2 cellular contexts compared by ENCODE assay signal in the genomic region with DNA sequence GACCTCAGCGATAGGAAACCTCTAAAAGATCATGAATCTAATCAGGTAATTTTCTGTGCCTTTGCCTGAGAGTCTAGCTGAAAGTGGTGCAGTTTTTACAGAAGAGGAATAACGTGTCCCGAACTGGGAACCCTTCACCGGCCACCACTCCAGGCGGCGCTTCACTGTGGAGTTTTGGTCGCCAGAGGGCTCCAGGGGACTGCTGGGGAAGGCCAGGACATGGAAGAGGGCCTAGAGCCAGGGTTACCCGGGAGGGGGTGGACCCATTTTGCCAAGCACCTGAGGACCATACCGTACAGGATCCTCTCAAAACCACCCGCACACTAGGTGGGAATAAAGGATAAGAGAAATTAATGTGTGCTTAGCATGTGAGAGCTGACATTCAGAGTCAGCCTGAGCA.
TF ChIP-seq lines count a peak whose summit lies in the region.

No MANE protein-coding gene starts in this region.

TF ChIP-seq in A549, 52 proteins besides CTCF, POLR2A, EP300 and RAD21:
- peak; percentile 49; the same call in 1 of the 3 replicates for TF ChIP-seq SMC3 (IDR thresholded peaks at IDR 0.05)

TF ChIP-seq in GM12878, 131 proteins besides CTCF, POLR2A, EP300 and RAD21:
- peak; percentile 40 for TF ChIP-seq SMC3 (IDR thresholded peaks at IDR 0.05; ENCODE audit: borderline replicate concordance, low read length)
